13 cellular contexts compared by ENCODE assay signal in the genomic region with DNA sequence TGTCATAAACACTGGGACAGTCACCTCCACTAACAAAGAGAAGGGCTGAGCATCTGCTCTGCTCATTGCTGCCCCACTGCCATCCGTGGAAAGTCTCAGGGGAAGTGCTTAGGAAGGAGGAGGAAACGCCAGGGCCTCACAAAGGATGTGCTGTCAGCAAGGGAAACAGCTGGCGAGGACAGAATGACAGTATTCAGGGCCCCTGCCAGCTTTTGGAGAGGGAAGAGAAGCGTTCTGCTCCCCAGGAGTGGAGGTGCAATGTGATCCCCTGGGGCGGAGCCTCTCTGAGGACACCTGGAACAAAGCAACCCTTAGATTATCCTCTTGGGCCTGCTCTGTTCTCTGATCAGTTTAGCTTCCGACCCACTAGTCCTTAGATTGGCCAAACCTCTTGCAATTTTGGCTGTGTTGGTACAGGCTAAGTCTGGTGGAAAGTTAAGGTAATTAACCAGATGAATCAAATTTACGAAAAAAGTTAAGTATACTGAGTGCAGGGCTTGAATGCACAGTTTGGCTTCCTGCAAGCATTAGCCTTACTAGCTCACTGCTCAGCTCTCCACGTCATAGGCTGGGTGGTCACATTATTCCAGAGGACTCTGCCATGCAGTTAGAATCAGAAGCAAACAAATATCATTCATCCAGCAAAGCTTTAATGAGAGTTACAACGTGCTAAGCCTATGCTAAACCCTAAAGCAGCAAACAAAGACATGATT.
A peak's percentile ranks its signal among the peaks of the same experiment; 100 is the strongest.
DNase-seq lines count a peak whose midpoint lies in the region; ATAC-seq and TF ChIP-seq lines count a peak whose summit lies in the region.
"Had no signal": no experiment of that assay in that cellular context is flagged by ENCODE, and none has a peak within 500 bp of the region (broad histone marks: within the 10 kb centered on the region; RNA-seq: fewer than 3 reads in every experiment).

No MANE protein-coding gene starts in this region.

- H3K9me3 Mint-ChIP-seq in endothelial cell (ENCODE audit: unreplicated experiment) (no peaks in the 10 kb centered on the region), neural progenitor cell (peaks cover 9% of the 10 kb centered on the region)
- H3K9me3 Mint-ChIP-seq in activated T-cell treated with anti-CD3 and anti-CD28 coated beads, Interleukin-2, amount 50 U/mL, for 4 hours: no peaks in the 10 kb centered on the region
- H3K9me3 Mint-ChIP-seq: stimulated activated effector memory CD8-positive, alpha-beta T cell treated with anti-CD3 and anti-CD28 coated beads, Interleukin-12 subunit alpha, Interleukin-12 subunit beta, amount 100 ng/mL, for 72 hours had no signal

- no peak overlapping the region for H3K27ac ChIP-seq in neural progenitor cell
- H3K27ac ChIP-seq: C4-2B had no signal

- H3K4me1 Mint-ChIP-seq in endothelial cell (ENCODE audit: unreplicated experiment): peaks cover 26% of the 10 kb centered on the region
- peaks cover 28% of the 10 kb centered on the region for H3K4me1 Mint-ChIP-seq in neural progenitor cell
- no peaks in the 10 kb centered on the region for H3K4me1 Mint-ChIP-seq in activated T-cell treated with anti-CD3 and anti-CD28 coated beads, Interleukin-2, amount 50 U/mL, for 4 hours (ENCODE audit: low read depth)
- H3K4me1 Mint-ChIP-seq: stimulated activated effector memory CD8-positive, alpha-beta T cell treated with anti-CD3 and anti-CD28 coated beads, Interleukin-12 subunit alpha, Interleukin-12 subunit beta, amount 100 ng/mL, for 72 hours had no signal

- H3K27me3 Mint-ChIP-seq in endothelial cell (ENCODE audit: unreplicated experiment) (peaks cover 3% of the 10 kb centered on the region), neural progenitor cell (ENCODE audit: insufficient read depth, low read depth) (peaks cover 18% of the 10 kb centered on the region)
- peaks cover 3% of the 10 kb centered on the region for H3K27me3 Mint-ChIP-seq in activated T-cell treated with anti-CD3 and anti-CD28 coated beads, Interleukin-2, amount 50 U/mL, for 4 hours (ENCODE audit: low read depth)

- H4K20me1 ChIP-seq in Loucy (ENCODE audit: insufficient read depth, low read length, poor library complexity, severe bottlenecking) (no peaks in the 10 kb centered on the region), neural progenitor cell (ENCODE audit: low read depth) (peaks cover 6% of the 10 kb centered on the region)

- ATAC-seq in activated T-cell treated with anti-CD3 and anti-CD28 coated beads, Interleukin-2, amount 50 U/mL, for 4 hours: no peak
- no peak for ATAC-seq in HG02571 (IDR thresholded peaks at IDR 0.05; ENCODE audit: unreplicated experiment)
- no peak for ATAC-seq in HG03565 (IDR thresholded peaks at IDR 0.05; ENCODE audit: unreplicated experiment)
- ATAC-seq: stimulated activated effector memory CD8-positive, alpha-beta T cell treated with anti-CD3 and anti-CD28 coated beads, Interleukin-12 subunit alpha, Interleukin-12 subunit beta, amount 100 ng/mL, for 72 hours had no signal

- H2AFZ ChIP-seq in Loucy (ENCODE audit: low read length) (0 out of 2 replicates have a peak overlapping the region, but pooled peaks have one; percentile 2), neural progenitor cell (replicated peaks) (no peak overlapping the region)

- TF ChIP-seq CTCF in Loucy (conservative IDR thresholded peaks at IDR 0.05; ENCODE audit: low read length) (no peak), endothelial cell (IDR thresholded peaks at IDR 0.05; ENCODE audit: unreplicated experiment) (no peak), neural progenitor cell (IDR thresholded peaks at IDR 0.05) (no peak)

- H3K4me3 ChIP-seq in Loucy (ENCODE audit: low read length, poor library complexity, severe bottlenecking) (no peak overlapping the region), neural progenitor cell (no peak overlapping the region)

- H3K4me2 ChIP-seq in Loucy (ENCODE audit: low read depth, low read length, poor library complexity, severe bottlenecking) (peak overlapping the region; percentile 4), neural progenitor cell (peak overlapping the region; percentile 53)

- peaks cover 23% of the 10 kb centered on the region for H3K4me1 ChIP-seq in Loucy (ENCODE audit: insufficient read depth, low read length, poor library complexity, severe bottlenecking)
- peaks cover 41% of the 10 kb centered on the region for H3K4me1 ChIP-seq in neural progenitor cell

- peaks cover 5% of the 10 kb centered on the region for H3K36me3 Mint-ChIP-seq in endothelial cell (ENCODE audit: low read depth, unreplicated experiment)
- no peaks in the 10 kb centered on the region for H3K36me3 Mint-ChIP-seq in neural progenitor cell
- H3K36me3 Mint-ChIP-seq in activated T-cell treated with anti-CD3 and anti-CD28 coated beads, Interleukin-2, amount 50 U/mL, for 4 hours (ENCODE audit: insufficient read depth): no peaks in the 10 kb centered on the region
- H3K36me3 Mint-ChIP-seq: stimulated activated effector memory CD8-positive, alpha-beta T cell treated with anti-CD3 and anti-CD28 coated beads, Interleukin-12 subunit alpha, Interleukin-12 subunit beta, amount 100 ng/mL, for 72 hours had no signal

- no peaks in the 10 kb centered on the region for H3K9me2 ChIP-seq in Loucy (replicated peaks; ENCODE audit: low read depth, low read length)

- no peak overlapping the region for H3K9ac ChIP-seq in Loucy (ENCODE audit: low read depth, low read length, poor library complexity, severe bottlenecking)
- H3K9ac ChIP-seq in neural progenitor cell: no peak overlapping the region

- peak overlapping the region; percentile 32 for H3K27ac Mint-ChIP-seq in endothelial cell (ENCODE audit: unreplicated experiment)
- H3K27ac Mint-ChIP-seq in neural progenitor cell: no peak overlapping the region
- H3K27ac Mint-ChIP-seq: stimulated activated effector memory CD8-positive, alpha-beta T cell treated with anti-CD3 and anti-CD28 coated beads, Interleukin-12 subunit alpha, Interleukin-12 subunit beta, amount 100 ng/mL, for 72 hours had no signal

- DNase-seq in NCI-H446 (lab: John Stamatoyannopoulos, UW): peak; percentile 15 to 80
- peak; percentile 36 for DNase-seq in endothelial cell (ENCODE audit: low spot score)
- DNase-seq in neural progenitor cell (ENCODE audit: low spot score): peak; percentile 68
- DNase-seq in activated T-cell treated with anti-CD3 and anti-CD28 coated beads, Interleukin-2, amount 50 U/mL, for 4 hours: no peak
- no peak for DNase-seq in KG1 (lab: John Stamatoyannopoulos, UW)
- DNase-seq: activated CD4-positive, alpha-beta T cell treated with anti-CD3 and anti-CD28 coated beads for 4 hours; activated gamma-delta T cell treated with Interleukin-2 at 50 U/mL for 16 hours; NCI-H2081 treated with DMSO at 0.1 percent for 48 hours had no signal

- H3K9me3 ChIP-seq in Loucy (ENCODE audit: insufficient read depth, low read depth, low read length): no peaks in the 10 kb centered on the region
- no peaks in the 10 kb centered on the region for H3K9me3 ChIP-seq in neural progenitor cell (ENCODE audit: low read depth)

- H3K36me3 ChIP-seq in Loucy (ENCODE audit: insufficient read depth, low read length): no peaks in the 10 kb centered on the region
- no peaks in the 10 kb centered on the region for H3K36me3 ChIP-seq in neural progenitor cell

- H3K4me3 Mint-ChIP-seq in endothelial cell (ENCODE audit: unreplicated experiment): no peak overlapping the region
- H3K4me3 Mint-ChIP-seq in neural progenitor cell: no peak overlapping the region
- no peak overlapping the region for H3K4me3 Mint-ChIP-seq in activated T-cell treated with anti-CD3 and anti-CD28 coated beads, Interleukin-2, amount 50 U/mL, for 4 hours
- H3K4me3 Mint-ChIP-seq: stimulated activated effector memory CD8-positive, alpha-beta T cell treated with anti-CD3 and anti-CD28 coated beads, Interleukin-12 subunit alpha, Interleukin-12 subunit beta, amount 100 ng/mL, for 72 hours had no signal

- no peaks in the 10 kb centered on the region for H3K79me2 ChIP-seq in Loucy (ENCODE audit: insufficient read depth, low read length)
- H3K79me2 ChIP-seq in neural progenitor cell (ENCODE audit: low read depth): no peaks in the 10 kb centered on the region

- H3K27me3 ChIP-seq in Loucy (ENCODE audit: insufficient read depth, low read length, poor library complexity, severe bottlenecking) (no peaks in the 10 kb centered on the region), neural progenitor cell (peaks cover 18% of the 10 kb centered on the region)

- H3F3A ChIP-seq in Loucy (ENCODE audit: low read depth) (no peaks in the 10 kb centered on the region), neural progenitor cell (ENCODE audit: low read depth) (peaks cover 9% of the 10 kb centered on the region)

Comparison
In these comparisons a context has a peak if more than half of its experiments do, and no peak if none do; other contexts are left out.
1. DNase-seq: peak in NCI-H446 (2 of 2), endothelial cell (single experiment) and neural progenitor cell (single experiment); none in activated T-cell treated with anti-CD3 and anti-CD28 coated beads, Interleukin-2, amount 50 U/mL, for 4 hours (single experiment) and KG1 (single experiment).